In genomic region chr7:155918720-155919399, GRCh38 we compare ENCODE assay signal across 1 cellular context.
A peak's percentile ranks its signal among the peaks of the same experiment; 100 is the strongest.
TF ChIP-seq lines count a peak whose summit lies in the region.

No MANE protein-coding gene starts in this region.

TF ChIP-seq in K562, 482 proteins besides CTCF, POLR2A, EP300 and RAD21 (continued from another document):
- TF ChIP-seq, protein P1, sequence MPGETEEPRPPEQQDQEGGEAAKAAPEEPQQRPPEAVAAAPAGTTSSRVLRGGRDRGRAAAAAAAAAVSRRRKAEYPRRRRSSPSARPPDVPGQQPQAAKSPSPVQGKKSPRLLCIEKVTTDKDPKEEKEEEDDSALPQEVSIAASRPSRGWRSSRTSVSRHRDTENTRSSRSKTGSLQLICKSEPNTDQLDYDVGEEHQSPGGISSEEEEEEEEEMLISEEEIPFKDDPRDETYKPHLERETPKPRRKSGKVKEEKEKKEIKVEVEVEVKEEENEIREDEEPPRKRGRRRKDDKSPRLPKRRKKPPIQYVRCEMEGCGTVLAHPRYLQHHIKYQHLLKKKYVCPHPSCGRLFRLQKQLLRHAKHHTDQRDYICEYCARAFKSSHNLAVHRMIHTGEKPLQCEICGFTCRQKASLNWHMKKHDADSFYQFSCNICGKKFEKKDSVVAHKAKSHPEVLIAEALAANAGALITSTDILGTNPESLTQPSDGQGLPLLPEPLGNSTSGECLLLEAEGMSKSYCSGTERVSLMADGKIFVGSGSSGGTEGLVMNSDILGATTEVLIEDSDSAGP (CRISPR knock-in tag; IDR thresholded peaks at IDR 0.05) = no peak
- TF ChIP-seq, protein P2, sequence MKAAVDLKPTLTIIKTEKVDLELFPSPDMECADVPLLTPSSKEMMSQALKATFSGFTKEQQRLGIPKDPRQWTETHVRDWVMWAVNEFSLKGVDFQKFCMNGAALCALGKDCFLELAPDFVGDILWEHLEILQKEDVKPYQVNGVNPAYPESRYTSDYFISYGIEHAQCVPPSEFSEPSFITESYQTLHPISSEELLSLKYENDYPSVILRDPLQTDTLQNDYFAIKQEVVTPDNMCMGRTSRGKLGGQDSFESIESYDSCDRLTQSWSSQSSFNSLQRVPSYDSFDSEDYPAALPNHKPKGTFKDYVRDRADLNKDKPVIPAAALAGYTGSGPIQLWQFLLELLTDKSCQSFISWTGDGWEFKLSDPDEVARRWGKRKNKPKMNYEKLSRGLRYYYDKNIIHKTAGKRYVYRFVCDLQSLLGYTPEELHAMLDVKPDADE (conservative IDR thresholded peaks at IDR 0.05; ENCODE audit: control insufficient read depth, low read depth, low read length) = no peak
- no peak for TF ChIP-seq GATAD2B (IDR thresholded peaks at IDR 0.05; ENCODE audit: borderline replicate concordance)
- TF ChIP-seq PTRF (tag; IDR thresholded peaks at IDR 0.05) = no peak
- peak in 1 of 2 experiments; percentile 31; a peak in 1 of 4 replicates for TF ChIP-seq HDAC1 (IDR thresholded peaks at IDR 0.05)
- TF ChIP-seq FOXA3 (CRISPR knock-in tag; conservative IDR thresholded peaks at IDR 0.05 in 1 of 2, IDR thresholded peaks at IDR 0.05 in 1 of 2) = 0 out of 4 replicates have a peak, but pooled peaks of 1 of the 2 experiments have one; percentile 23
- TF ChIP-seq ZNF41 (CRISPR knock-in tag; conservative IDR thresholded peaks at IDR 0.05) = no peak
- TF ChIP-seq TSC22D4 (tag; IDR thresholded peaks at IDR 0.05) = peak; percentile 86; the same call in 1 of the 2 replicates
- TF ChIP-seq TEAD4 (IDR thresholded peaks at IDR 0.05; ENCODE audit: low read length) = no peak
- TF ChIP-seq TEAD4 (CRISPR knock-in tag; IDR thresholded peaks at IDR 0.05; ENCODE audit: borderline replicate concordance) = no peak
- TF ChIP-seq ZNF316 (IDR thresholded peaks at IDR 0.05) = peak; percentile 3; the same call in 1 of the 2 replicates
- TF ChIP-seq ARHGAP35 (IDR thresholded peaks at IDR 0.05; ENCODE audit: partially characterized antibody) = peak; percentile 4
